ENCODE assay signal across 9 cellular contexts in genomic region chr1:154218545-154218944, GRCh38. TPM values are rescaled to one million over a fixed set of nuclear protein-coding genes. Genes with fewer than 3 reads are reported as not detected.
DNase-seq lines count a peak whose midpoint lies in the region; ATAC-seq and TF ChIP-seq lines count a peak whose summit lies in the region.
"Had no signal": no experiment of that assay in that cellular context is flagged by ENCODE, and none has a peak within 500 bp of the region (broad histone marks: within the 10 kb centered on the region; RNA-seq: fewer than 3 reads in every experiment).

No MANE protein-coding gene starts in this region.

- H3K9ac ChIP-seq in subcutaneous abdominal adipose tissue (ENCODE audit: low read length in 5 of 5): peak overlapping the region in 3 of 5 donors; percentile 100

- no peak for ATAC-seq in Right ventricle myocardium superior (ENCODE audit: poor library complexity)
- ATAC-seq in HG02763 (IDR thresholded peaks at IDR 0.05; ENCODE audit: unreplicated experiment): no peak

- peaks cover 9% of the 10 kb centered on the region for H3K9me3 Mint-ChIP-seq in activated T-helper 2 cell treated with anti-CD3 and anti-CD28 coated beads, Interferon-gamma antibody, Interleukin-2, Interleukin-4, amounts not matched to agents 10 μg/mL and 5 μg/mL and 100 μg/mL, durations not matched to agents 14 hours and 24 hours and 36 hours
- H3K9me3 Mint-ChIP-seq in immature natural killer cell: no peaks in the 10 kb centered on the region

- peak overlapping the region; percentile 93 for H3K4me3 Mint-ChIP-seq in activated T-helper 2 cell treated with anti-CD3 and anti-CD28 coated beads, Interferon-gamma antibody, Interleukin-2, Interleukin-4, amounts not matched to agents 10 μg/mL and 5 μg/mL and 100 μg/mL, durations not matched to agents 14 hours and 24 hours and 36 hours (ENCODE audit: low read depth)
- H3K4me3 Mint-ChIP-seq in immature natural killer cell: peak overlapping the region; percentile 97 to 100 (median 97)

- H3K27ac ChIP-seq in cardiac muscle cell: peak overlapping the region; percentile 100
- H3K27ac ChIP-seq in subcutaneous abdominal adipose tissue (ENCODE audit: low read depth, low read length): peak overlapping the region; percentile 99

- H3K36me3 ChIP-seq in cardiac muscle cell (peaks cover 15% of the 10 kb centered on the region), subcutaneous abdominal adipose tissue (ENCODE audit: control insufficient read depth in 5 of 5, insufficient read depth in 5 of 5, low read length in 5 of 5) (peaks cover 12 to 28% (median 17%) of the 10 kb centered on the region in 5 donors)

- TF ChIP-seq CTCF in cardiac muscle cell (IDR thresholded peaks at IDR 0.05; ENCODE audit: low read depth, low read length): no peak

- no peaks in the 10 kb centered on the region for H3K9me3 ChIP-seq in cardiac muscle cell (ENCODE audit: low read depth)
- H3K9me3 ChIP-seq in subcutaneous abdominal adipose tissue (ENCODE audit: control insufficient read depth in 5 of 5, low read length in 5 of 5): no peaks in the 10 kb centered on the region

- intact Hi-C loops in Right ventricle myocardium superior (cut with DNase I) (no loop called here), head of caudate nucleus (cut with DNase I) (no loop called here)
- intact Hi-C loops in activated T-helper 2 cell treated with anti-CD3 and anti-CD28 coated beads, Interferon-gamma antibody, Interleukin-2, Interleukin-4, amounts not matched to agents 10 μg/mL and 5 μg/mL and 100 μg/mL, durations not matched to agents 14 hours and 24 hours and 36 hours (cut with micrococcal nuclease): no loop called here

- DNase-seq in cardiac muscle cell (ENCODE audit: low read depth in 1 of 2, low spot score in 1 of 2) (no peak), Right ventricle myocardium superior (no peak), immature natural killer cell (no peak), head of caudate nucleus (no peak), H4 (ENCODE audit: low spot score) (no peak)
- no peak for DNase-seq in activated T-helper 2 cell treated with anti-CD3 and anti-CD28 coated beads, Interferon-gamma antibody, Interleukin-2, Interleukin-4, amounts not matched to agents 10 μg/mL and 5 μg/mL and 100 μg/mL, durations not matched to agents 14 hours and 24 hours and 36 hours (ENCODE audit: low spot score)

- H3K27me3 Mint-ChIP-seq in activated T-helper 2 cell treated with anti-CD3 and anti-CD28 coated beads, Interferon-gamma antibody, Interleukin-2, Interleukin-4, amounts not matched to agents 10 μg/mL and 5 μg/mL and 100 μg/mL, durations not matched to agents 14 hours and 24 hours and 36 hours (ENCODE audit: low read depth): no peaks in the 10 kb centered on the region
- H3K27me3 Mint-ChIP-seq in immature natural killer cell (ENCODE audit: low read depth in 3 of 3): peaks cover 9 to 17% (median 13%) of the 10 kb centered on the region in 3 donors

- H3K36me3 Mint-ChIP-seq in activated T-helper 2 cell treated with anti-CD3 and anti-CD28 coated beads, Interferon-gamma antibody, Interleukin-2, Interleukin-4, amounts not matched to agents 10 μg/mL and 5 μg/mL and 100 μg/mL, durations not matched to agents 14 hours and 24 hours and 36 hours (ENCODE audit: low read depth): peaks cover 74% of the 10 kb centered on the region
- peaks cover 0 to 15% (median 0%) of the 10 kb centered on the region in 3 donors for H3K36me3 Mint-ChIP-seq in immature natural killer cell

- peaks cover 50% of the 10 kb centered on the region for H3K4me1 Mint-ChIP-seq in activated T-helper 2 cell treated with anti-CD3 and anti-CD28 coated beads, Interferon-gamma antibody, Interleukin-2, Interleukin-4, amounts not matched to agents 10 μg/mL and 5 μg/mL and 100 μg/mL, durations not matched to agents 14 hours and 24 hours and 36 hours (ENCODE audit: low read depth)
- H3K4me1 Mint-ChIP-seq in immature natural killer cell: peaks cover 57% of the 10 kb centered on the region in 2 donors

- H3K27me3 ChIP-seq in cardiac muscle cell (no peaks in the 10 kb centered on the region), subcutaneous abdominal adipose tissue (ENCODE audit: control insufficient read depth in 5 of 5, insufficient read depth in 4 of 5, low read length in 5 of 5) (no peaks in the 10 kb centered on the region)

- H3K27ac Mint-ChIP-seq in activated T-helper 2 cell treated with anti-CD3 and anti-CD28 coated beads, Interferon-gamma antibody, Interleukin-2, Interleukin-4, amounts not matched to agents 10 μg/mL and 5 μg/mL and 100 μg/mL, durations not matched to agents 14 hours and 24 hours and 36 hours: peak overlapping the region; percentile 97
- H3K27ac Mint-ChIP-seq in immature natural killer cell: peak overlapping the region; percentile 98 to 100 (median 99)

- H3K4me1 ChIP-seq in cardiac muscle cell (ENCODE audit: low read depth): peaks cover 25% of the 10 kb centered on the region
- peaks cover 2 to 49% (median 44%) of the 10 kb centered on the region in 5 donors for H3K4me1 ChIP-seq in subcutaneous abdominal adipose tissue (ENCODE audit: control insufficient read depth in 5 of 5, insufficient read depth in 5 of 5, low read length in 5 of 5)

- no peak overlapping the region for H3K4me3 ChIP-seq in cardiac muscle cell
- H3K4me3 ChIP-seq in subcutaneous abdominal adipose tissue (ENCODE audit: low read depth in 1 of 5, low read length in 5 of 5): no peak overlapping the region

RNA-seq across cellular contexts. Expression of gene UBAP2L, which starts 2.2 kb away (rescaled TPM):
- total RNA-seq in cardiac muscle cell (111 and 190 TPM in 2 replicates), Right ventricle myocardium superior (91.2 TPM)
- polyA plus RNA-seq in cardiac muscle cell (142 and 164 TPM in 2 replicates), immature natural killer cell (10 to 100 TPM; 23.1 to 72.4 (median 52.4) TPM)
- 259 and 263 TPM in 2 replicates for total RNA-seq in activated T-helper 2 cell treated with anti-CD3 and anti-CD28 coated beads, Interferon-gamma antibody, Interleukin-2, Interleukin-4, amounts not matched to agents 10 μg/mL and 5 μg/mL and 100 μg/mL, durations not matched to agents 14 hours and 24 hours and 36 hours
- total RNA-seq in H4 (2014; rRNA removed; shearing (Covaris generic)): 74.3 and 85.9 TPM in 2 replicates

RNA-seq across cellular contexts. Expression of gene CFAP141, which starts 12.4 kb away (rescaled TPM):
- total RNA-seq in cardiac muscle cell: not detected in 2 replicates
- not detected in 2 replicates for polyA plus RNA-seq in cardiac muscle cell
- total RNA-seq in Right ventricle myocardium superior: not detected
- total RNA-seq in activated T-helper 2 cell treated with anti-CD3 and anti-CD28 coated beads, Interferon-gamma antibody, Interleukin-2, Interleukin-4, amounts not matched to agents 10 μg/mL and 5 μg/mL and 100 μg/mL, durations not matched to agents 14 hours and 24 hours and 36 hours: not detected in 2 replicates
- polyA plus RNA-seq in immature natural killer cell: not detected
- total RNA-seq in H4 (2014; rRNA removed; shearing (Covaris generic)): not detected in 2 replicates
- total RNA-seq: RPMI7951 had no signal

RNA-seq across cellular contexts. Expression of gene TPM3, which starts 26.6 kb away (rescaled TPM):
- total RNA-seq in cardiac muscle cell: 120 and 137 TPM in 2 replicates
- 109 and 139 TPM in 2 replicates for polyA plus RNA-seq in cardiac muscle cell
- total RNA-seq in Right ventricle myocardium superior: 80.9 TPM
- 696 and 759 TPM in 2 replicates for total RNA-seq in activated T-helper 2 cell treated with anti-CD3 and anti-CD28 coated beads, Interferon-gamma antibody, Interleukin-2, Interleukin-4, amounts not matched to agents 10 μg/mL and 5 μg/mL and 100 μg/mL, durations not matched to agents 14 hours and 24 hours and 36 hours
- 1,000 to 10,000 TPM; 1,142 to 1,239 (median 1,223) TPM for polyA plus RNA-seq in immature natural killer cell
- 482 and 546 TPM in 2 replicates for total RNA-seq in H4 (2014; rRNA removed; shearing (Covaris generic))

RNA-seq across cellular contexts. Expression of gene HAX1, which starts 53.9 kb away (rescaled TPM):
- total RNA-seq in cardiac muscle cell: 92.1 and 101 TPM in 2 replicates
- 106 and 112 TPM in 2 replicates for polyA plus RNA-seq in cardiac muscle cell
- total RNA-seq in Right ventricle myocardium superior: 166 TPM
- 112 and 113 TPM in 2 replicates for total RNA-seq in activated T-helper 2 cell treated with anti-CD3 and anti-CD28 coated beads, Interferon-gamma antibody, Interleukin-2, Interleukin-4, amounts not matched to agents 10 μg/mL and 5 μg/mL and 100 μg/mL, durations not matched to agents 14 hours and 24 hours and 36 hours
- 100 to 1,000 TPM; 119 to 207 (median 139) TPM for polyA plus RNA-seq in immature natural killer cell
- 188 and 214 TPM in 2 replicates for total RNA-seq in H4 (2014; rRNA removed; shearing (Covaris generic))
